ENCODE assay signal across 17 cellular contexts in the genomic region with DNA sequence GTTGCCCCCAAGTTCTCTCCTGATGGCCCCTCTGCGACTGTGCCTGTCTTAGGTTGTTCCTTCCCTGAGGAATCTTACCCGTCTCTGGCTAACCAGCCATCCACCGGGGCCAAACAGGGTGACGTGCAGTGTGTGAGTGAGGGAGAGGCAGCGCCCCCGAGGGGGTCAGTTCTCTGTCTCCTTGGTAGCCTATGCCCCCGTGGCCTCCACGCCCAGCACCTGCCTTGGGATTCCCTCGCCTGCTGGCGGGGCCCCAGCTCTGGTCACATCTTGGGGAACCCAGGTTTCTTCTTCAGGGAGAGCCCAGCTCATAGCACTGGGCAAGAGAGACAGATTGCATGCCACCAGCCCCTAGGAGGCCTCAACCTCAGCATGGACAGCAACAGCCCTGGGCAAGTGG. TPM values are rescaled to one million over a fixed set of nuclear protein-coding genes. Genes with fewer than 3 reads are reported as not detected.
A peak's percentile ranks its signal among the peaks of the same experiment; 100 is the strongest.
DNase-seq lines count a peak whose midpoint lies in the region; ATAC-seq lines count a peak whose summit lies in the region.
"Had no signal": no experiment of that assay in that cellular context is flagged by ENCODE, and none has a peak within 500 bp of the region (broad histone marks: within the 10 kb centered on the region; RNA-seq: fewer than 3 reads in every experiment).

No MANE protein-coding gene starts in this region.

- no peaks in the 10 kb centered on the region for H3K27me3 Mint-ChIP-seq in activated T-cell treated with anti-CD3 and anti-CD28 coated beads, Interleukin-2, amount 50 U/mL, for 24 hours
- no peaks in the 10 kb centered on the region for H3K27me3 Mint-ChIP-seq in central memory CD8-positive, alpha-beta T cell

- intact Hi-C loops in left cardiac atrium (cut with DNase I) = no loop called here

- peaks cover 33% of the 10 kb centered on the region for H3K4me1 Mint-ChIP-seq in activated T-cell treated with anti-CD3 and anti-CD28 coated beads, Interleukin-2, amount 50 U/mL, for 24 hours (ENCODE audit: low read depth)
- H3K4me1 Mint-ChIP-seq in central memory CD8-positive, alpha-beta T cell = peaks cover 26% of the 10 kb centered on the region

- no peak overlapping the region for H3K4me3 ChIP-seq in HUES6 (ENCODE audit: low read depth, low read length)
- H3K4me3 ChIP-seq: BLaER1, GM23338 had no signal

- H3K27ac Mint-ChIP-seq in activated T-cell treated with anti-CD3 and anti-CD28 coated beads, Interleukin-2, amount 50 U/mL, for 24 hours = peak overlapping the region; percentile 78
- H3K27ac Mint-ChIP-seq in central memory CD8-positive, alpha-beta T cell (ENCODE audit: low read depth) = peak overlapping the region; percentile 87
- H3K27ac Mint-ChIP-seq: CD8-positive, alpha-beta T cell; GM23338 had no signal

- peaks cover 98% of the 10 kb centered on the region for H3K36me3 Mint-ChIP-seq in activated T-cell treated with anti-CD3 and anti-CD28 coated beads, Interleukin-2, amount 50 U/mL, for 24 hours (ENCODE audit: low read depth)
- H3K36me3 Mint-ChIP-seq in central memory CD8-positive, alpha-beta T cell (ENCODE audit: insufficient read depth) = peaks cover 89% of the 10 kb centered on the region

- ATAC-seq in central memory CD8-positive, alpha-beta T cell (replicated peaks; ENCODE audit: extremely low read depth, poor library complexity, severe bottlenecking) = no peak
- ATAC-seq in stimulated activated naive CD8-positive, alpha-beta T cell treated with anti-CD3 and anti-CD28 coated beads, Interleukin-15, Interleukin-2, amounts not matched to agents 100 U/mL and 50 U/mL, for 24 hours = peak; percentile 6
- no peak for ATAC-seq in left cardiac atrium
- no peak for ATAC-seq in activated CD4-positive, CD25-positive, alpha-beta regulatory T cell treated with anti-CD3 and anti-CD28 coated beads, Interleukin-2, amount 50 U/mL, for 24 hours
- ATAC-seq: CD8-positive, alpha-beta T cell; GM23338 had no signal

- no peak for DNase-seq in activated T-cell treated with anti-CD3 and anti-CD28 coated beads, Interleukin-2, amount 50 U/mL, for 24 hours
- DNase-seq in activated T-cell treated with anti-CD3 and anti-CD28 coated beads for 4 hours (no peak), left cardiac atrium (no peak), NCI-H748 treated with DMSO at 0.1 percent for 48 hours (lab: John Stamatoyannopoulos, UW) (no peak)
- DNase-seq in central memory CD8-positive, alpha-beta T cell (ENCODE audit: low spot score in 2 of 2) = no peak
- no peak for DNase-seq in stimulated activated naive CD8-positive, alpha-beta T cell treated with anti-CD3 and anti-CD28 coated beads, Interleukin-15, Interleukin-2, amounts not matched to agents 100 U/mL and 50 U/mL, for 24 hours
- DNase-seq: Calu3; CD8-positive, alpha-beta T cell; HCEC 1CT; KBM-7; NCI-H1694 treated with DMSO at 0.1 percent for 48 hours; NCI-H774; SHP77 treated with DMSO at 0.1 percent for 48 hours had no signal

- no peaks in the 10 kb centered on the region for H3K9me3 Mint-ChIP-seq in activated T-cell treated with anti-CD3 and anti-CD28 coated beads, Interleukin-2, amount 50 U/mL, for 24 hours
- no peaks in the 10 kb centered on the region for H3K9me3 Mint-ChIP-seq in central memory CD8-positive, alpha-beta T cell
- H3K9me3 Mint-ChIP-seq: CD8-positive, alpha-beta T cell; GM23338 had no signal

- peak overlapping the region; percentile 10 for H3K9ac ChIP-seq in HUES6 (ENCODE audit: low read length)

- no peak overlapping the region for H3K27ac ChIP-seq in HUES6 (ENCODE audit: low read depth, low read length)
- H3K27ac ChIP-seq: BLaER1 had no signal

- H3K27me3 ChIP-seq in HUES6 (ENCODE audit: control insufficient read depth, insufficient read depth, low read length) = no peaks in the 10 kb centered on the region
- H3K27me3 ChIP-seq: BLaER1 had no signal

- H3K4me3 Mint-ChIP-seq in activated T-cell treated with anti-CD3 and anti-CD28 coated beads, Interleukin-2, amount 50 U/mL, for 24 hours = no peak overlapping the region
- no peak overlapping the region for H3K4me3 Mint-ChIP-seq in central memory CD8-positive, alpha-beta T cell
- H3K4me3 Mint-ChIP-seq: CD8-positive, alpha-beta T cell; GM23338 had no signal

- no peaks in the 10 kb centered on the region for H3K4me1 ChIP-seq in HUES6 (ENCODE audit: control insufficient read depth, insufficient read depth, low read length)

- no peaks in the 10 kb centered on the region for H3K9me3 ChIP-seq in HUES6 (ENCODE audit: control insufficient read depth, insufficient read depth, low read depth, low read length)
- H3K9me3 ChIP-seq: BLaER1 had no signal

- H3K36me3 ChIP-seq in HUES6 (ENCODE audit: control insufficient read depth, insufficient read depth, low read length) = peaks cover 88% of the 10 kb centered on the region

RNA-seq across cellular contexts. Expression of gene NXF1, which starts 5.8 kb away (rescaled TPM):
- total RNA-seq in left cardiac atrium = 10 to 100 TPM; 40.5 to 45.6 TPM

RNA-seq across cellular contexts. Expression of gene TMEM223, which starts 7.7 kb away (rescaled TPM):
- total RNA-seq in left cardiac atrium = 10 to 100 TPM; 12.0 to 17.6 TPM

RNA-seq across cellular contexts. Expression of gene TMEM179B, which starts 12.3 kb away (rescaled TPM):
- 10 to 100 TPM; 20.6 to 22.4 TPM for total RNA-seq in left cardiac atrium

RNA-seq across cellular contexts. Expression of gene TAF6L, which starts 28.3 kb away (rescaled TPM):
- total RNA-seq in left cardiac atrium = 10 to 100 TPM in 1 of 2 donors, 1 to 10 TPM in 1; 8.1 to 11.0 TPM

RNA-seq across cellular contexts. Expression of gene STX5, which starts 32.4 kb away (rescaled TPM):
- total RNA-seq in left cardiac atrium = 10 to 100 TPM; 22.1 to 23.2 TPM
